In the genomic region with DNA sequence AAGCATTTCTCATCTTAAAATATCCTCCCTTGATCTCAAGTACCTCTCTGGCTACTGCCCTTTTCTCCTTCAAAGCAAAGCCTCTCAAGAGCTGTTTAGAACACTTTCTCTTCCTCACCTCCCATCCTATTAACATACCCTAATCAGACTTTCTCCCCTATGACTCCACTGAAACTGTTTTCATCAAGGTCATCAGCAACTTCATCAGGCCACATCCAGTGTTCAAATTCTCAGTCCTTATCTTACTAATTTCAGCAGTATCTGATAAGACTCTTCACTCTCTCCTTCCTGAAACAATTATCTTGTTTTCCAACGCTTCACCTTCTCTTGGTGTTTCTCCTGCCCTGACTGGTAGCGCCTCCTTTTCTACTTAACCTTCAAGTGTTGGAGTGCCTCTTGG, we compare ENCODE assay signal across 17 cellular contexts. TPM values are rescaled to one million over a fixed set of nuclear protein-coding genes. Genes with fewer than 3 reads are reported as not detected.
DNase-seq lines count a peak whose midpoint lies in the region; ATAC-seq and TF ChIP-seq lines count a peak whose summit lies in the region.
"Had no signal": no experiment of that assay in that cellular context is flagged by ENCODE, and none has a peak within 500 bp of the region (broad histone marks: within the 10 kb centered on the region; RNA-seq: fewer than 3 reads in every experiment).

No MANE protein-coding gene starts in this region.

- CTCF ChIA-PET in activated naive CD4-positive, alpha-beta T cell treated with anti-CD3 and anti-CD28 coated beads, Interleukin-2, amount 10 ng/mL, durations not matched to agents 7 days and 5 days (lab: Charles Lee) = interaction anchor here (0.5 to 1.1 kb wide), 3 partner anchors 13 to 110 kb away, joined by 3 to 4 read pairs (median 4); no protein-coding TSS in a partner anchor
- CTCF ChIA-PET in PC-9 (lab: Charles Lee) = no interaction called here

- no peak for TF ChIP-seq CTCF in PC-9 (conservative IDR thresholded peaks at IDR 0.05)

- no peaks in the 10 kb centered on the region for H3K9me2 ChIP-seq in PC-9 (ENCODE audit: insufficient read depth)

- peaks cover 31% of the 10 kb centered on the region for H3K4me1 ChIP-seq in PC-9 (replicated peaks; ENCODE audit: insufficient read depth)

- no TSS peak for BruUV-seq in PC-9 (replicated peaks; lab: Mats Ljungman, UMichigan)

- intact Hi-C loops in PC-9 (cut with micrococcal nuclease; ENCODE audit: unreplicated experiment) = loop anchor here (2.0 kb wide), 1 partner anchor 25 kb away; no protein-coding TSS in a partner anchor

- 0 out of 2 replicates have a peak overlapping the region, but pooled peaks have one; percentile 14 for H2AFZ ChIP-seq in PC-9

- H3K4me3 Mint-ChIP-seq in activated naive CD4-positive, alpha-beta T cell treated with anti-CD3 and anti-CD28 coated beads, Interleukin-2, amount 10 ng/mL, durations not matched to agents 7 days and 5 days = peak overlapping the region; percentile 11
- peak overlapping the region; percentile 2 to 96 for H3K4me3 Mint-ChIP-seq in effector memory CD8-positive, alpha-beta T cell
- H3K4me3 Mint-ChIP-seq in stimulated activated naive CD8-positive, alpha-beta T cell treated with anti-CD3 and anti-CD28 coated beads, Interleukin-15, Interleukin-2, amounts not matched to agents 100 ng/mL and 50 ng/mL, for 24 hours = peak overlapping the region; percentile 39
- H3K4me3 Mint-ChIP-seq: endodermal cell had no signal

- H3K27ac Mint-ChIP-seq in activated naive CD4-positive, alpha-beta T cell treated with anti-CD3 and anti-CD28 coated beads, Interleukin-2, amount 10 ng/mL, durations not matched to agents 7 days and 5 days = peak overlapping the region; percentile 82
- H3K27ac Mint-ChIP-seq in effector memory CD8-positive, alpha-beta T cell = peak overlapping the region in 1 of 2 donors; percentile 38
- H3K27ac Mint-ChIP-seq in stimulated activated naive CD8-positive, alpha-beta T cell treated with anti-CD3 and anti-CD28 coated beads, Interleukin-15, Interleukin-2, amounts not matched to agents 100 ng/mL and 50 ng/mL, for 24 hours = peak overlapping the region; percentile 80
- H3K27ac Mint-ChIP-seq: endodermal cell had no signal

- POLR2A ChIA-PET in PC-9 (lab: Charles Lee; ENCODE audit: unreplicated experiment) = no interaction called here

- H3K4me3 ChIP-seq in PC-9 = no peak overlapping the region
- H3K4me3 ChIP-seq: body of pancreas, lung, SK-N-MC, skin epidermis had no signal

- no peak for DNase-seq in activated naive CD4-positive, alpha-beta T cell treated with anti-CD3 and anti-CD28 coated beads, Interleukin-2, amount 10 ng/mL, durations not matched to agents 7 days and 5 days
- DNase-seq in activated naive CD4-positive, alpha-beta T cell treated with Interleukin-2 at 50 U/mL for 16 hours = no peak
- DNase-seq in PC-9 = no peak
- no peak for DNase-seq in effector memory CD8-positive, alpha-beta T cell
- no peak for DNase-seq in NCI-H1930 (lab: John Stamatoyannopoulos, UW)
- no peak for DNase-seq in ecto neural progenitor cell (ENCODE audit: low spot score)
- no peak for DNase-seq in NCI-H510A (lab: John Stamatoyannopoulos, UW)
- DNase-seq: body of pancreas, DMS153, endodermal cell, gastrocnemius medialis, NCI-H1092 had no signal

- H3K27me3 ChIP-seq in PC-9 (ENCODE audit: insufficient read depth, low read depth) = no peaks in the 10 kb centered on the region
- H3K27me3 ChIP-seq: body of pancreas, gastrocnemius medialis had no signal

- peaks cover 67% of the 10 kb centered on the region for H3K4me1 Mint-ChIP-seq in activated naive CD4-positive, alpha-beta T cell treated with anti-CD3 and anti-CD28 coated beads, Interleukin-2, amount 10 ng/mL, durations not matched to agents 7 days and 5 days
- H3K4me1 Mint-ChIP-seq in effector memory CD8-positive, alpha-beta T cell (ENCODE audit: low read depth in 2 of 2) = peaks cover 51 to 66% of the 10 kb centered on the region in 2 donors
- peaks cover 65% of the 10 kb centered on the region for H3K4me1 Mint-ChIP-seq in stimulated activated naive CD8-positive, alpha-beta T cell treated with anti-CD3 and anti-CD28 coated beads, Interleukin-15, Interleukin-2, amounts not matched to agents 100 ng/mL and 50 ng/mL, for 24 hours (ENCODE audit: low read depth)

- H3F3A ChIP-seq in PC-9 (ENCODE audit: insufficient read depth, low read depth) = 0 out of 2 replicates have a peak, but pooled peaks cover 8% of the 10 kb centered on the region

- no peak overlapping the region for H3K4me2 ChIP-seq in PC-9

- no peak overlapping the region for H3K27ac ChIP-seq in PC-9
- H3K27ac ChIP-seq: body of pancreas, SK-N-MC had no signal

- no peaks in the 10 kb centered on the region for H3K36me3 ChIP-seq in PC-9 (ENCODE audit: low read depth)
- H3K36me3 ChIP-seq: gastrocnemius medialis had no signal

- no peaks in the 10 kb centered on the region for H3K9me3 ChIP-seq in PC-9 (ENCODE audit: insufficient read depth, low read depth)
- H3K9me3 ChIP-seq: body of pancreas, gastrocnemius medialis had no signal

- no peaks in the 10 kb centered on the region for H3K27me3 Mint-ChIP-seq in activated naive CD4-positive, alpha-beta T cell treated with anti-CD3 and anti-CD28 coated beads, Interleukin-2, amount 10 ng/mL, durations not matched to agents 7 days and 5 days
- no peaks in the 10 kb centered on the region for H3K27me3 Mint-ChIP-seq in effector memory CD8-positive, alpha-beta T cell
- no peaks in the 10 kb centered on the region for H3K27me3 Mint-ChIP-seq in stimulated activated naive CD8-positive, alpha-beta T cell treated with anti-CD3 and anti-CD28 coated beads, Interleukin-15, Interleukin-2, amounts not matched to agents 100 ng/mL and 50 ng/mL, for 24 hours

- H3K36me3 Mint-ChIP-seq in activated naive CD4-positive, alpha-beta T cell treated with anti-CD3 and anti-CD28 coated beads, Interleukin-2, amount 10 ng/mL, durations not matched to agents 7 days and 5 days = peaks cover 24% of the 10 kb centered on the region
- H3K36me3 Mint-ChIP-seq in effector memory CD8-positive, alpha-beta T cell (ENCODE audit: insufficient read depth) = peaks cover 14% of the 10 kb centered on the region
- peaks cover 24% of the 10 kb centered on the region for H3K36me3 Mint-ChIP-seq in stimulated activated naive CD8-positive, alpha-beta T cell treated with anti-CD3 and anti-CD28 coated beads, Interleukin-15, Interleukin-2, amounts not matched to agents 100 ng/mL and 50 ng/mL, for 24 hours (ENCODE audit: low read depth)

- peaks cover 31% of the 10 kb centered on the region for H3K79me2 ChIP-seq in PC-9 (ENCODE audit: low read depth)

- no peaks in the 10 kb centered on the region for H3K9me3 Mint-ChIP-seq in activated naive CD4-positive, alpha-beta T cell treated with anti-CD3 and anti-CD28 coated beads, Interleukin-2, amount 10 ng/mL, durations not matched to agents 7 days and 5 days
- H3K9me3 Mint-ChIP-seq in effector memory CD8-positive, alpha-beta T cell = no peaks in the 10 kb centered on the region
- no peaks in the 10 kb centered on the region for H3K9me3 Mint-ChIP-seq in stimulated activated naive CD8-positive, alpha-beta T cell treated with anti-CD3 and anti-CD28 coated beads, Interleukin-15, Interleukin-2, amounts not matched to agents 100 ng/mL and 50 ng/mL, for 24 hours
- H3K9me3 Mint-ChIP-seq: endodermal cell had no signal

- no peak for ATAC-seq in effector memory CD8-positive, alpha-beta T cell (replicated peaks)
- ATAC-seq: body of pancreas, gastrocnemius medialis, HCT116 had no signal

- H4K20me1 ChIP-seq in PC-9 (ENCODE audit: insufficient read depth) = no peaks in the 10 kb centered on the region; the same call in 1 of the 2 replicates

RNA-seq across cellular contexts. Expression of a gene that starts 1.5 kb away (rescaled TPM):
- total RNA-seq in PC-9 (2021) = 45.4 and 55.2 TPM in 2 replicates
